31 cellular contexts compared by ENCODE assay signal in genomic region chr22:41650821-41651220, GRCh38. TPM values are rescaled to one million over a fixed set of nuclear protein-coding genes. Genes with fewer than 3 reads are reported as not detected.
"Had no signal": no experiment of that assay in that cellular context is flagged by ENCODE, and none has a peak within 500 bp of the region (broad histone marks: within the 10 kb centered on the region; RNA-seq: fewer than 3 reads in every experiment).

No MANE protein-coding gene starts in this region.

- H3K4me1 ChIP-seq: adrenal gland, body of pancreas, colonic mucosa had no signal

- H3K27me3 ChIP-seq: adrenal gland, body of pancreas, cardiac muscle cell, colonic mucosa had no signal

- H3K9me3 ChIP-seq: adrenal gland, body of pancreas, colonic mucosa had no signal

- FAIRE-seq: endometrium, frontal cortex had no signal

- H3K27ac ChIP-seq: adrenal gland, body of pancreas, cardiac muscle cell, colonic mucosa had no signal

- DNase-seq: activated CD4-positive, alpha-beta memory T cell treated with anti-CD3 and anti-CD28 coated beads for 36 hours; activated CD4-positive, alpha-beta T cell treated with anti-CD3 and anti-CD28 coated beads for 36 hours; activated CD4-positive, alpha-beta T cell treated with anti-CD3 and anti-CD28 coated beads, Interleukin-2, amount 10 ng/mL, durations not matched to agents 24 days and 14 days; activated CD4-positive, CD25-positive, alpha-beta regulatory T cell; activated CD4-positive, CD25-positive, alpha-beta regulatory T cell treated with anti-CD3 and anti-CD28 coated beads, Interleukin-2, amount 50 U/mL, for 72 hours; activated CD8-positive, alpha-beta memory T cell treated with anti-CD3 and anti-CD28 coated beads, Interleukin-2, amount 10 ng/mL, durations not matched to agents 7 days and 5 days; activated CD8-positive, alpha-beta memory T cell treated with anti-CD3 and anti-CD28 coated beads, Interleukin-2, amount 50 U/mL, for 4 hours; activated CD8-positive, alpha-beta T cell treated with anti-CD3 and anti-CD28 coated beads, Interleukin-2, amount 10 ng/mL, durations not matched to agents 7 days and 5 days; activated gamma-delta T cell; activated naive CD4-positive, alpha-beta T cell; activated naive CD4-positive, alpha-beta T cell treated with anti-CD3 and anti-CD28 coated beads, Interleukin-2, amount 10 ng/mL, durations not matched to agents 7 days and 5 days; activated T-cell treated with anti-CD3 and anti-CD28 coated beads, Interleukin-2, amount 50 U/mL, for 1 hour; amygdala; aorta; body of pancreas; central memory CD4-positive, alpha-beta T cell; cerebellar nuclear complex; colonic mucosa; effector CD8-positive, alpha-beta T cell; foreskin fibroblast; head of caudate nucleus; T-helper 1 cell; T-helper 17 cell; T1000 had no signal

- ATAC-seq: activated CD4-positive, alpha-beta T cell treated with anti-CD3 and anti-CD28 coated beads for 36 hours; activated CD8-positive, alpha-beta memory T cell treated with anti-CD3 and anti-CD28 coated beads, Interleukin-2, amount 10 ng/mL, durations not matched to agents 7 days and 5 days; activated CD8-positive, alpha-beta T cell treated with anti-CD3 and anti-CD28 coated beads, Interleukin-2, amount 10 ng/mL, durations not matched to agents 7 days and 5 days; activated naive CD4-positive, alpha-beta T cell treated with anti-CD3 and anti-CD28 coated beads, Interleukin-2, amount 50 U/mL, for 72 hours; activated T-helper 17 cell treated with anti-CD3 and anti-CD28 coated beads, Interleukin-2, amount 50 U/mL, for 72 hours; body of pancreas; esophagus mucosa; T-helper 17 cell had no signal

- H3K4me3 ChIP-seq: adrenal gland, body of pancreas, cardiac muscle cell, colonic mucosa had no signal

RNA-seq across cellular contexts. Expression of gene MEI1, which starts 48.5 kb away (rescaled TPM):
- total RNA-seq: body of pancreas had no signal
